Comparison of ENCODE assay signal across 9 cellular contexts in genomic region chr5:170100051-170100943, GRCh38. TPM values are rescaled to one million over a fixed set of nuclear protein-coding genes. Genes with fewer than 3 reads are reported as not detected.
DNase-seq lines count a peak whose midpoint lies in the region; ATAC-seq and TF ChIP-seq lines count a peak whose summit lies in the region.
"Had no signal": no experiment of that assay in that cellular context is flagged by ENCODE, and none has a peak within 500 bp of the region (broad histone marks: within the 10 kb centered on the region; RNA-seq: fewer than 3 reads in every experiment).

No MANE protein-coding gene starts in this region.

- peak; percentile 80 for DNase-seq in DMS114 treated with DMSO at 0.1 percent for 48 hours (lab: John Stamatoyannopoulos, UW; ENCODE audit: unreplicated experiment)
- peak; percentile 78 for DNase-seq in HEK293T (ENCODE audit: extremely low spot score)
- peak; percentile 67 to 87 for DNase-seq in NCI-H526 (lab: John Stamatoyannopoulos, UW)
- peak; percentile 88 for DNase-seq in activated CD4-positive, alpha-beta T cell treated with anti-CD3 and anti-CD28 coated beads, Interleukin-2, amount 10 ng/mL, durations not matched to agents 24 days and 14 days
- DNase-seq in dedifferentiated amniotic fluid mesenchymal stem cell (ENCODE audit: extremely low spot score), result peak; percentile 78
- DNase-seq in right lobe of liver, result peak; percentile 62 to 73 (median 67)
- peak; percentile 32 to 70 (median 36) for DNase-seq in stimulated activated CD4-positive, alpha-beta T cell treated with anti-CD3 and anti-CD28 coated beads, TNF-alpha, amount 100 ng/mL, for 24 hours (ENCODE audit: low read depth in 3 of 3)

- no peaks in the 10 kb centered on the region for H3K27me3 ChIP-seq in right lobe of liver

- H3K27ac ChIP-seq in right lobe of liver, result no peak overlapping the region

- peak; percentile 53 to 67 (median 61) for TF ChIP-seq CTCF in right lobe of liver (IDR thresholded peaks at IDR 0.05)

- H3K36me3 ChIP-seq in right lobe of liver, result no peaks in the 10 kb centered on the region

- no peak overlapping the region for H3K4me3 Mint-ChIP-seq in activated CD4-positive, alpha-beta T cell treated with anti-CD3 and anti-CD28 coated beads, Interleukin-2, amount 10 ng/mL, durations not matched to agents 24 days and 14 days
- H3K4me3 Mint-ChIP-seq: activated naive CD8-positive, alpha-beta T cell had no signal

- no peak for TF ChIP-seq POLR2A in right lobe of liver (IDR thresholded peaks at IDR 0.05)

- H3K27ac Mint-ChIP-seq in activated CD4-positive, alpha-beta T cell treated with anti-CD3 and anti-CD28 coated beads, Interleukin-2, amount 10 ng/mL, durations not matched to agents 24 days and 14 days, result no peak overlapping the region
- H3K27ac Mint-ChIP-seq: activated naive CD8-positive, alpha-beta T cell had no signal

- peaks cover 1% of the 10 kb centered on the region for H3K4me1 Mint-ChIP-seq in activated CD4-positive, alpha-beta T cell treated with anti-CD3 and anti-CD28 coated beads, Interleukin-2, amount 10 ng/mL, durations not matched to agents 24 days and 14 days

- no peaks in the 10 kb centered on the region for H3K36me3 Mint-ChIP-seq in activated CD4-positive, alpha-beta T cell treated with anti-CD3 and anti-CD28 coated beads, Interleukin-2, amount 10 ng/mL, durations not matched to agents 24 days and 14 days (ENCODE audit: low read depth)

- intact Hi-C loops in activated CD4-positive, alpha-beta T cell treated with anti-CD3 and anti-CD28 coated beads, Interleukin-2, amount 10 ng/mL, durations not matched to agents 24 days and 14 days (cut with micrococcal nuclease), result loop anchor here (1.0 to 10.0 kb wide), 4 partner anchors 84 to 321 kb away; no protein-coding TSS in a partner anchor
- intact Hi-C loops in right lobe of liver (cut with DNase I), result loop anchor here (10.0 kb wide), 2 partner anchors 85 to 325 kb away; no protein-coding TSS in a partner anchor

- POLR2A ChIA-PET in HEK293T (lab: Yijun Ruan, JAX), result no interaction called here

- WGBS in right lobe of liver (ENCODE audit: insufficient coverage, low coverage, low lambda C conversion rate, missing lambda C conversion rate), result 11% methylated on average over 10 of the region's 13 CpGs

- no peak overlapping the region for H3K4me3 ChIP-seq in right lobe of liver

- ATAC-seq in right lobe of liver, result peak; percentile 53 to 77 (median 71)
- ATAC-seq in HG03521 (IDR thresholded peaks at IDR 0.05; ENCODE audit: unreplicated experiment), result no peak

- H3K9me3 ChIP-seq in right lobe of liver, result no peaks in the 10 kb centered on the region

- H3K4me1 ChIP-seq in right lobe of liver, result no peaks in the 10 kb centered on the region

- CTCF ChIA-PET in HEK293T (lab: Yijun Ruan, JAX), result interaction anchor here (0.7 to 2.5 kb wide), 8 partner anchors 11 to 121 kb away, joined by 3 to 16 read pairs (median 4); no protein-coding TSS in a partner anchor

- no peaks in the 10 kb centered on the region for H3K9me3 Mint-ChIP-seq in activated CD4-positive, alpha-beta T cell treated with anti-CD3 and anti-CD28 coated beads, Interleukin-2, amount 10 ng/mL, durations not matched to agents 24 days and 14 days

- H3K27me3 Mint-ChIP-seq in activated CD4-positive, alpha-beta T cell treated with anti-CD3 and anti-CD28 coated beads, Interleukin-2, amount 10 ng/mL, durations not matched to agents 24 days and 14 days, result peaks cover 6% of the 10 kb centered on the region

TF ChIP-seq in HEK293T, 16 proteins besides CTCF, POLR2A, EP300 and RAD21:
- TF ChIP-seq LEF1 (IDR thresholded peaks at IDR 0.05; ENCODE audit: borderline replicate concordance) (no peak), PKNOX1 (IDR thresholded peaks at IDR 0.05) (no peak), L3MBTL2 (conservative IDR thresholded peaks at IDR 0.05) (no peak), ELF4 (IDR thresholded peaks at IDR 0.05) (no peak), BHLHE40 (IDR thresholded peaks at IDR 0.05; ENCODE audit: borderline replicate concordance) (no peak), ARNT (IDR thresholded peaks at IDR 0.05) (no peak), SUZ12 (IDR thresholded peaks at IDR 0.05) (no peak), FOXA1 (IDR thresholded peaks at IDR 0.05) (no peak), CTBP1 (IDR thresholded peaks at IDR 0.05; ENCODE audit: borderline replicate concordance) (no peak), SP1 (IDR thresholded peaks at IDR 0.05) (no peak), ZNF384 (IDR thresholded peaks at IDR 0.05) (no peak), FOXM1 (IDR thresholded peaks at IDR 0.05; ENCODE audit: borderline replicate concordance) (no peak), FOXK2 (IDR thresholded peaks at IDR 0.05) (no peak), TARDBP (IDR thresholded peaks at IDR 0.05) (no peak), NFRKB (IDR thresholded peaks at IDR 0.05) (no peak), HDGF (IDR thresholded peaks at IDR 0.05; ENCODE audit: borderline replicate concordance) (no peak)

RNA-seq across cellular contexts. Expression of gene FOXI1, which starts 5.4 kb away (rescaled TPM):
- total RNA-seq in activated CD4-positive, alpha-beta T cell treated with anti-CD3 and anti-CD28 coated beads, Interleukin-2, amount 10 ng/mL, durations not matched to agents 24 days and 14 days, result 0.09 TPM in 1 of 2 replicates, not detected in the other
- total RNA-seq in right lobe of liver, result not detected

Comparison
In these comparisons a context has a peak if more than half of its experiments do, and no peak if none do; other contexts are left out.
1. DNase-seq: peak in every context shown above with its lines; median percentile 88 in activated CD4-positive, alpha-beta T cell treated with anti-CD3 and anti-CD28 coated beads, Interleukin-2, amount 10 ng/mL, durations not matched to agents 24 days and 14 days; 80 in DMS114 treated with DMSO at 0.1 percent for 48 hours; 78 in HEK293T; 78 in dedifferentiated amniotic fluid mesenchymal stem cell; 77 in NCI-H526; 67 in right lobe of liver; 36 in stimulated activated CD4-positive, alpha-beta T cell treated with anti-CD3 and anti-CD28 coated beads, TNF-alpha, amount 100 ng/mL, for 24 hours.